Comparison of ENCODE assay signal across 1 cellular context in the genomic region with DNA sequence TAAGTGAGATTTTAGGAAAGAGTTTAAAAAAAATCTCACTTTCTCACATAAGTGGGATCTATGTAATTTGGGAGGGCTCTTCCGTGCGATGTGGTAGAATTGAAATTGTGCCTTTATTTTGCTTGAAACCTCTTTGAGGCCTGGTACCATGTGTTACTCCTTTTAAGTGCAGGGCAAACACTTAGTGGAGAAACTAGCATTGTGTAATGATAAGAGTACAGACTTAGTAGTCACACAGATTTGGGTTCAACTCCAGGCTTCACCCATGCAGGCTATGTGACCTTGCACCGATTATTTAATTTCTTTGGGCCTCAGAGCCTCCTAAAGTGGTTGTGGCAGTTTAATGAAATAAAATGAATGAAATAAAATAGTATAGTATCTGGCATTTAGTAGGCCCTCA.
TF ChIP-seq lines count a peak whose summit lies in the region.

No MANE protein-coding gene starts in this region.

TF ChIP-seq in WTC11, 78 proteins besides CTCF, POLR2A, EP300 and RAD21 (continued from another document):
- TF ChIP-seq, protein P1, sequence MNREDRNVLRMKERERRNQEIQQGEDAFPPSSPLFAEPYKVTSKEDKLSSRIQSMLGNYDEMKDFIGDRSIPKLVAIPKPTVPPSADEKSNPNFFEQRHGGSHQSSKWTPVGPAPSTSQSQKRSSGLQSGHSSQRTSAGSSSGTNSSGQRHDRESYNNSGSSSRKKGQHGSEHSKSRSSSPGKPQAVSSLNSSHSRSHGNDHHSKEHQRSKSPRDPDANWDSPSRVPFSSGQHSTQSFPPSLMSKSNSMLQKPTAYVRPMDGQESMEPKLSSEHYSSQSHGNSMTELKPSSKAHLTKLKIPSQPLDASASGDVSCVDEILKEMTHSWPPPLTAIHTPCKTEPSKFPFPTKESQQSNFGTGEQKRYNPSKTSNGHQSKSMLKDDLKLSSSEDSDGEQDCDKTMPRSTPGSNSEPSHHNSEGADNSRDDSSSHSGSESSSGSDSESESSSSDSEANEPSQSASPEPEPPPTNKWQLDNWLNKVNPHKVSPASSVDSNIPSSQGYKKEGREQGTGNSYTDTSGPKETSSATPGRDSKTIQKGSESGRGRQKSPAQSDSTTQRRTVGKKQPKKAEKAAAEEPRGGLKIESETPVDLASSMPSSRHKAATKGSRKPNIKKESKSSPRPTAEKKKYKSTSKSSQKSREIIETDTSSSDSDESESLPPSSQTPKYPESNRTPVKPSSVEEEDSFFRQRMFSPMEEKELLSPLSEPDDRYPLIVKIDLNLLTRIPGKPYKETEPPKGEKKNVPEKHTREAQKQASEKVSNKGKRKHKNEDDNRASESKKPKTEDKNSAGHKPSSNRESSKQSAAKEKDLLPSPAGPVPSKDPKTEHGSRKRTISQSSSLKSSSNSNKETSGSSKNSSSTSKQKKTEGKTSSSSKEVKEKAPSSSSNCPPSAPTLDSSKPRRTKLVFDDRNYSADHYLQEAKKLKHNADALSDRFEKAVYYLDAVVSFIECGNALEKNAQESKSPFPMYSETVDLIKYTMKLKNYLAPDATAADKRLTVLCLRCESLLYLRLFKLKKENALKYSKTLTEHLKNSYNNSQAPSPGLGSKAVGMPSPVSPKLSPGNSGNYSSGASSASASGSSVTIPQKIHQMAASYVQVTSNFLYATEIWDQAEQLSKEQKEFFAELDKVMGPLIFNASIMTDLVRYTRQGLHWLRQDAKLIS (CRISPR knock-in tag; IDR thresholded peaks at IDR 0.05; ENCODE audit: borderline replicate concordance): no peak
- TF ChIP-seq, protein P2, sequence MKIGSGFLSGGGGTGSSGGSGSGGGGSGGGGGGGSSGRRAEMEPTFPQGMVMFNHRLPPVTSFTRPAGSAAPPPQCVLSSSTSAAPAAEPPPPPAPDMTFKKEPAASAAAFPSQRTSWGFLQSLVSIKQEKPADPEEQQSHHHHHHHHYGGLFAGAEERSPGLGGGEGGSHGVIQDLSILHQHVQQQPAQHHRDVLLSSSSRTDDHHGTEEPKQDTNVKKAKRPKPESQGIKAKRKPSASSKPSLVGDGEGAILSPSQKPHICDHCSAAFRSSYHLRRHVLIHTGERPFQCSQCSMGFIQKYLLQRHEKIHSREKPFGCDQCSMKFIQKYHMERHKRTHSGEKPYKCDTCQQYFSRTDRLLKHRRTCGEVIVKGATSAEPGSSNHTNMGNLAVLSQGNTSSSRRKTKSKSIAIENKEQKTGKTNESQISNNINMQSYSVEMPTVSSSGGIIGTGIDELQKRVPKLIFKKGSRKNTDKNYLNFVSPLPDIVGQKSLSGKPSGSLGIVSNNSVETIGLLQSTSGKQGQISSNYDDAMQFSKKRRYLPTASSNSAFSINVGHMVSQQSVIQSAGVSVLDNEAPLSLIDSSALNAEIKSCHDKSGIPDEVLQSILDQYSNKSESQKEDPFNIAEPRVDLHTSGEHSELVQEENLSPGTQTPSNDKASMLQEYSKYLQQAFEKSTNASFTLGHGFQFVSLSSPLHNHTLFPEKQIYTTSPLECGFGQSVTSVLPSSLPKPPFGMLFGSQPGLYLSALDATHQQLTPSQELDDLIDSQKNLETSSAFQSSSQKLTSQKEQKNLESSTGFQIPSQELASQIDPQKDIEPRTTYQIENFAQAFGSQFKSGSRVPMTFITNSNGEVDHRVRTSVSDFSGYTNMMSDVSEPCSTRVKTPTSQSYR (CRISPR knock-in tag; IDR thresholded peaks at IDR 0.05): no peak
- TF ChIP-seq NR1H2 (CRISPR knock-in tag; IDR thresholded peaks at IDR 0.05) (no peak), NR3C1 (CRISPR knock-in tag; conservative IDR thresholded peaks at IDR 0.05; ENCODE audit: low read depth) (no peak), GABPB1 (CRISPR knock-in tag; IDR thresholded peaks at IDR 0.05) (no peak), FOXP1 (CRISPR knock-in tag; IDR thresholded peaks at IDR 0.05; ENCODE audit: borderline replicate concordance) (no peak), TEAD4 (CRISPR knock-in tag; IDR thresholded peaks at IDR 0.05) (no peak)
